Comparison of ENCODE assay signal across 18 cellular contexts in genomic region chr18:63140997-63141776, GRCh38.
DNase-seq lines count a peak whose midpoint lies in the region; ATAC-seq, FAIRE-seq and TF ChIP-seq lines count a peak whose summit lies in the region.
"Had no signal": no experiment of that assay in that cellular context is flagged by ENCODE, and none has a peak within 500 bp of the region (broad histone marks: within the 10 kb centered on the region; RNA-seq: fewer than 3 reads in every experiment).

No MANE protein-coding gene starts in this region.

- TF ChIP-seq POLR2A in GM12891 (IDR thresholded peaks at IDR 0.05; ENCODE audit: low read depth, low read length) (no peak), suprapubic skin (IDR thresholded peaks at IDR 0.05) (no peak)

- ATAC-seq in HG02678 (IDR thresholded peaks at IDR 0.05; ENCODE audit: unreplicated experiment) (no peak), HG02623 (IDR thresholded peaks at IDR 0.05; ENCODE audit: unreplicated experiment) (no peak)
- ATAC-seq: sciatic nerve had no signal

- DNase-seq in NCI-H524 (lab: John Stamatoyannopoulos, UW) = peak; percentile 17 to 32
- no peak for DNase-seq in NCI-H524 treated with DMSO at 0.1 percent for 48 hours (lab: John Stamatoyannopoulos, UW)
- no peak for DNase-seq in GM12891 (ENCODE audit: insufficient read length, low spot score)
- peak; percentile 29 to 39 for DNase-seq in SHP77 (lab: John Stamatoyannopoulos, UW)
- no peak for DNase-seq in suprapubic skin (ENCODE audit: low spot score in 2 of 2)
- DNase-seq: 8988T; activated effector memory CD4-positive, alpha-beta T cell treated with anti-CD3 and anti-CD28 coated beads, Interleukin-2, amount 50 U/mL, for 16 hours; brain microvascular endothelial cell; CD4-positive, alpha-beta T cell; effector CD8-positive, alpha-beta T cell; left ventricle myocardium inferior; NCI-H2171 treated with DMSO at 0.1 percent for 48 hours; stimulated activated CD4-positive, alpha-beta T cell treated with anti-CD3 and anti-CD28 coated beads, Interleukin-4, amount 100 ng/mL, for 24 hours had no signal

- FAIRE-seq in GM12891 (lab: Jason Lieb, UNC) = peak; percentile 60

- H3K27me3 ChIP-seq in suprapubic skin = no peaks in the 10 kb centered on the region

- peak overlapping the region in 1 of 3 experiments; percentile 1 for H3K4me3 Mint-ChIP-seq in nephron
- H3K4me3 Mint-ChIP-seq: CD4-positive, alpha-beta T cell; neural crest cell had no signal

- 94% methylated on average over 13 of the region's 13 CpGs for WGBS in suprapubic skin

- no peak overlapping the region for H3K4me3 ChIP-seq in suprapubic skin
- H3K4me3 ChIP-seq: left ventricle myocardium inferior had no signal

- TF ChIP-seq EP300 in suprapubic skin (IDR thresholded peaks at IDR 0.05) = no peak

- TF ChIP-seq CTCF in nephron (IDR thresholded peaks at IDR 0.05; ENCODE audit: unreplicated experiment in 3 of 3) (no peak), suprapubic skin (IDR thresholded peaks at IDR 0.05) (no peak)

- H3K27ac ChIP-seq in suprapubic skin = no peak overlapping the region
- H3K27ac ChIP-seq: brain microvascular endothelial cell, left ventricle myocardium inferior had no signal

- no peaks in the 10 kb centered on the region for H3K36me3 ChIP-seq in suprapubic skin
- H3K36me3 ChIP-seq: brain microvascular endothelial cell, left ventricle myocardium inferior had no signal

- H3K4me1 ChIP-seq in suprapubic skin = peaks cover 38% of the 10 kb centered on the region

- no peaks in the 10 kb centered on the region for H3K9me3 Mint-ChIP-seq in nephron
- H3K9me3 Mint-ChIP-seq: CD4-positive, alpha-beta T cell; neural crest cell had no signal

- peak overlapping the region; percentile 3 to 21 (median 17) for H3K27ac Mint-ChIP-seq in nephron
- H3K27ac Mint-ChIP-seq: CD4-positive, alpha-beta T cell had no signal

- no peaks in the 10 kb centered on the region for H3K9me3 ChIP-seq in suprapubic skin
- H3K9me3 ChIP-seq: left ventricle myocardium inferior had no signal

- peaks cover 86% of the 10 kb centered on the region for H3K4me1 Mint-ChIP-seq in nephron

- no peaks in the 10 kb centered on the region for H3K27me3 Mint-ChIP-seq in nephron (ENCODE audit: low read depth)
- H3K27me3 Mint-ChIP-seq: CD4-positive, alpha-beta T cell had no signal

- no peaks in the 10 kb centered on the region for H3K36me3 Mint-ChIP-seq in nephron (ENCODE audit: low read depth)

TF ChIP-seq in GM12891, 5 proteins besides CTCF, POLR2A, EP300 and RAD21:
- TF ChIP-seq POU2F2 (IDR thresholded peaks at IDR 0.05; ENCODE audit: low read depth, low read length) = no peak
- TF ChIP-seq PAX5 (IDR thresholded peaks at IDR 0.05; ENCODE audit: insufficient read depth, low read length, severe bottlenecking) = no peak
- TF ChIP-seq SPI1 (IDR thresholded peaks at IDR 0.05; ENCODE audit: low read depth, low read length) = no peak
- TF ChIP-seq TAF1 (IDR thresholded peaks at IDR 0.05; ENCODE audit: low read depth, low read length) = no peak
- no peak for TF ChIP-seq POLR2AphosphoS5 (IDR thresholded peaks at IDR 0.05; ENCODE audit: low read depth, low read length)

Comparison
In these comparisons a context has a peak if more than half of its experiments do, and no peak if none do; other contexts are left out.
1. DNase-seq: peak in NCI-H524 (2 of 2) and SHP77 (2 of 2); none in NCI-H524 treated with DMSO at 0.1 percent for 48 hours (single experiment), GM12891 (single experiment) and suprapubic skin (0 of 2).